Comparison of ENCODE assay signal across 1 cellular context in the genomic region with DNA sequence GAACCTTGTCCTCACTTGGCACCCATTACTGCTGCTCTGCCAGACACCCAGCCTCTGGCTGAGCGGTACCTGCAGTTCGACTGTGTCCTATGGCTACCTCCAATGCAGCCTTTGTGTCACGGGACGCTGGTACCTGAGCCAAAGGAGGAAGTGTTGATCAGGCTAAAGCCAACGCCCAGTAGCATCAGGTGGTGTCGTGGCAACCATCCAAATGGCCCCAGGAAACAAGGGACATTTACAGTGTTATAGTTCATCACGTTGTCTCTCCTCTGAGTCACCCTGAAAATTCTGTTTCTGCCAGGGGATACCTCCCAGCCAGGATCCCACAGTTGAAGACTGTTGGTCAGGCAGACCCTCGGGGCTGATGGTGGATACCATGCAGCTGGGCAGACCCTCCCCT.
A peak's percentile ranks its signal among the peaks of the same experiment; 100 is the strongest.
TF ChIP-seq lines count a peak whose summit lies in the region.

No MANE protein-coding gene starts in this region.

TF ChIP-seq in HCT116, 20 proteins besides CTCF, POLR2A, EP300 and RAD21 (continued from another document):
- TF ChIP-seq, protein P1, sequence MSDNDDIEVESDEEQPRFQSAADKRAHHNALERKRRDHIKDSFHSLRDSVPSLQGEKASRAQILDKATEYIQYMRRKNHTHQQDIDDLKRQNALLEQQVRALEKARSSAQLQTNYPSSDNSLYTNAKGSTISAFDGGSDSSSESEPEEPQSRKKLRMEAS (IDR thresholded peaks at IDR 0.05), result peak; percentile 45; the same call in 1 of the 2 replicates
- TF ChIP-seq EGR1 (IDR thresholded peaks at IDR 0.05; ENCODE audit: low read depth) (no peak), FOSL1 (IDR thresholded peaks at IDR 0.05; ENCODE audit: low read depth) (0 out of 2 replicates have a peak, but pooled peaks have one; percentile 7), EZH2 (IDR thresholded peaks at IDR 0.05) (no peak), CEBPB (IDR thresholded peaks at IDR 0.05; ENCODE audit: low read depth) (no peak), TCF7L2 (IDR thresholded peaks at IDR 0.05; ENCODE audit: borderline replicate concordance, extremely low read depth, insufficient read depth, insufficient read length) (no peak), CBX3 (IDR thresholded peaks at IDR 0.05; ENCODE audit: low read depth) (no peak), ZNF274 (IDR thresholded peaks at IDR 0.05; ENCODE audit: low read depth, low read length) (no peak)
- TF ChIP-seq, protein P2, sequence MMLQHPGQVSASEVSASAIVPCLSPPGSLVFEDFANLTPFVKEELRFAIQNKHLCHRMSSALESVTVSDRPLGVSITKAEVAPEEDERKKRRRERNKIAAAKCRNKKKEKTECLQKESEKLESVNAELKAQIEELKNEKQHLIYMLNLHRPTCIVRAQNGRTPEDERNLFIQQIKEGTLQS (IDR thresholded peaks at IDR 0.05), result no peak
- TF ChIP-seq, protein P3, sequence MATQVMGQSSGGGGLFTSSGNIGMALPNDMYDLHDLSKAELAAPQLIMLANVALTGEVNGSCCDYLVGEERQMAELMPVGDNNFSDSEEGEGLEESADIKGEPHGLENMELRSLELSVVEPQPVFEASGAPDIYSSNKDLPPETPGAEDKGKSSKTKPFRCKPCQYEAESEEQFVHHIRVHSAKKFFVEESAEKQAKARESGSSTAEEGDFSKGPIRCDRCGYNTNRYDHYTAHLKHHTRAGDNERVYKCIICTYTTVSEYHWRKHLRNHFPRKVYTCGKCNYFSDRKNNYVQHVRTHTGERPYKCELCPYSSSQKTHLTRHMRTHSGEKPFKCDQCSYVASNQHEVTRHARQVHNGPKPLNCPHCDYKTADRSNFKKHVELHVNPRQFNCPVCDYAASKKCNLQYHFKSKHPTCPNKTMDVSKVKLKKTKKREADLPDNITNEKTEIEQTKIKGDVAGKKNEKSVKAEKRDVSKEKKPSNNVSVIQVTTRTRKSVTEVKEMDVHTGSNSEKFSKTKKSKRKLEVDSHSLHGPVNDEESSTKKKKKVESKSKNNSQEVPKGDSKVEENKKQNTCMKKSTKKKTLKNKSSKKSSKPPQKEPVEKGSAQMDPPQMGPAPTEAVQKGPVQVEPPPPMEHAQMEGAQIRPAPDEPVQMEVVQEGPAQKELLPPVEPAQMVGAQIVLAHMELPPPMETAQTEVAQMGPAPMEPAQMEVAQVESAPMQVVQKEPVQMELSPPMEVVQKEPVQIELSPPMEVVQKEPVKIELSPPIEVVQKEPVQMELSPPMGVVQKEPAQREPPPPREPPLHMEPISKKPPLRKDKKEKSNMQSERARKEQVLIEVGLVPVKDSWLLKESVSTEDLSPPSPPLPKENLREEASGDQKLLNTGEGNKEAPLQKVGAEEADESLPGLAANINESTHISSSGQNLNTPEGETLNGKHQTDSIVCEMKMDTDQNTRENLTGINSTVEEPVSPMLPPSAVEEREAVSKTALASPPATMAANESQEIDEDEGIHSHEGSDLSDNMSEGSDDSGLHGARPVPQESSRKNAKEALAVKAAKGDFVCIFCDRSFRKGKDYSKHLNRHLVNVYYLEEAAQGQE (IDR thresholded peaks at IDR 0.05; ENCODE audit: low read depth), result no peak
- TF ChIP-seq, protein P4, sequence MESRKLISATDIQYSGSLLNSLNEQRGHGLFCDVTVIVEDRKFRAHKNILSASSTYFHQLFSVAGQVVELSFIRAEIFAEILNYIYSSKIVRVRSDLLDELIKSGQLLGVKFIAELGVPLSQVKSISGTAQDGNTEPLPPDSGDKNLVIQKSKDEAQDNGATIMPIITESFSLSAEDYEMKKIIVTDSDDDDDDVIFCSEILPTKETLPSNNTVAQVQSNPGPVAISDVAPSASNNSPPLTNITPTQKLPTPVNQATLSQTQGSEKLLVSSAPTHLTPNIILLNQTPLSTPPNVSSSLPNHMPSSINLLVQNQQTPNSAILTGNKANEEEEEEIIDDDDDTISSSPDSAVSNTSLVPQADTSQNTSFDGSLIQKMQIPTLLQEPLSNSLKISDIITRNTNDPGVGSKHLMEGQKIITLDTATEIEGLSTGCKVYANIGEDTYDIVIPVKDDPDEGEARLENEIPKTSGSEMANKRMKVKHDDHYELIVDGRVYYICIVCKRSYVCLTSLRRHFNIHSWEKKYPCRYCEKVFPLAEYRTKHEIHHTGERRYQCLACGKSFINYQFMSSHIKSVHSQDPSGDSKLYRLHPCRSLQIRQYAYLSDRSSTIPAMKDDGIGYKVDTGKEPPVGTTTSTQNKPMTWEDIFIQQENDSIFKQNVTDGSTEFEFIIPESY (IDR thresholded peaks at IDR 0.05; ENCODE audit: extremely low read depth, insufficient replicate concordance, low read length), result no peak
